ENCODE assay signal across 1 cellular context in the genomic region with DNA sequence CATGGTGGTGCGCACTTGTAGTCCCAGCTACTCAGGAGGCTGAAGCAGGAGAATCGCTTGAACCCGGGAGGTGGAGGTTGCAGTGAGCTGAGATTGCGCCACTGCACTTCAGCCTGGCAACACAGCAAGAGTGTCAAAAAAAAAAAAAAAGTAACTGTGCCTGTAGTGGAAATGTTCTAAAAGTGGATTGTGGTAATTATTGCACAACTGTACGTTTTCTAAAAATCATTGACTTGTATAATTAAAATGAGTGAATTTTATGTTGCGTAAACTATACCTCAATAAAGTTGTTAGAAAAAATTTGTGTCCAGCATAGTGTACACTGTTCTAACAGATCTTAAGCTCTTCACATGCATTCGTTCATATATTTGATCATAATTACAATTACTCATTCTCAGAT.
TF ChIP-seq lines count a peak whose summit lies in the region.

No MANE protein-coding gene starts in this region.

TF ChIP-seq in K562, 482 proteins besides CTCF, POLR2A, EP300 and RAD21:
- TF ChIP-seq CEBPB (tag; IDR thresholded peaks at IDR 0.05) (peak; percentile 46; the same call in 1 of the 2 replicates), CHCHD3 (CRISPR knock-in tag; IDR thresholded peaks at IDR 0.05) (no peak), ARID3B (CRISPR knock-in tag; IDR thresholded peaks at IDR 0.05; ENCODE audit: borderline replicate concordance) (no peak), CBX5 (IDR thresholded peaks at IDR 0.05; ENCODE audit: borderline replicate concordance, low read depth) (no peak), NFIC (IDR thresholded peaks at IDR 0.05) (no peak), CEBPG (CRISPR knock-in tag; IDR thresholded peaks at IDR 0.05) (no peak), CEBPG (tag; conservative IDR thresholded peaks at IDR 0.05 in 1 of 2, IDR thresholded peaks at IDR 0.05 in 1 of 2) (peak in 1 of 2 experiments; percentile 52; a peak in 2 of 4 replicates)
